32 cellular contexts compared by ENCODE assay signal in the genomic region with DNA sequence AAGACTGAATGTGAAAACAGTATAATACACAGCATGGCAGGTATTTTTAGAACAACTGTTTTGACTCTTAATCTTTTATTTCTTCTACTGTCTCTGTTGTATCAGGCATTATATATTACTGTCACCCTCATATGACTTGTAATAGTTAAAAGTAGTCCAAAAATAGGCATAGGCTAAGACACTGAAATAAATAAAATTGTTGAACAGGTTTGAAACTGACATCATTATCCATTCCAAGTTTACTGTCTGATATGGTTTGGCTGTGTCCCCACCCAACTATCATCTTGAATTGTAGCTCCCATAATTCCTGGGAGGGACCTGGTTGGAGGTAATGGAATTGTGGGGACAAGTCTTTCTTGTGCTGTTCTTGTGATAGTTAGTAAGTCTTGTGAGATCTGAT.
"Had no signal": no experiment of that assay in that cellular context is flagged by ENCODE, and none has a peak within 500 bp of the region (broad histone marks: within the 10 kb centered on the region; RNA-seq: fewer than 3 reads in every experiment).

No MANE protein-coding gene starts in this region.

- H3K4me3 ChIP-seq: MG63, Peyer's patch, SJSA1 had no signal

- H3K9me3 ChIP-seq: MG63, Peyer's patch, SK-N-SH had no signal

- DNase-seq: Karpas-422, KBM-7, MG63, NCI-H1048, NCI-H1092 treated with DMSO at 0.1 percent for 48 hours, NCI-H1105 treated with DMSO at 0.1 percent for 48 hours, NCI-H1417, NCI-H1436, NCI-H146, NCI-H1694, NCI-H187, NCI-H1930, NCI-H2029 treated with DMSO at 0.1 percent for 48 hours, NCI-H2081 treated with DMSO at 0.1 percent for 48 hours, NCI-H2107, NCI-H2171, NCI-H226, NCI-H446 treated with DMSO at 0.1 percent for 48 hours, NCI-H510A, NCI-H526, NCI-H748 treated with DMSO at 0.1 percent for 48 hours, NCI-H82, OCI-M1, PC-3, Peyer's patch, Right ventricle myocardium superior, RPMI8226, SHP77 treated with DMSO at 0.1 percent for 48 hours, SK-N-SH, SW 1271 had no signal

- H3K4me1 ChIP-seq: Peyer's patch, SJSA1 had no signal

- H3K27ac ChIP-seq: KMS-11, Peyer's patch, SJSA1 had no signal

- H3K4me2 ChIP-seq: KMS-11, SK-N-SH had no signal

- H3K27me3 ChIP-seq: MG63, Peyer's patch, SJSA1 had no signal

- H3K9ac ChIP-seq: KMS-11, SK-N-SH had no signal

- H3K36me3 ChIP-seq: MG63, Peyer's patch, SJSA1 had no signal
